1 cellular context compared by ENCODE assay signal in genomic region chr11:118907749-118908106, GRCh38.
TF ChIP-seq lines count a peak whose summit lies in the region.

No MANE protein-coding gene starts in this region.

TF ChIP-seq in SK-N-SH, 30 proteins besides CTCF, POLR2A, EP300 and RAD21 (continued from another document):
- TF ChIP-seq POLR2AphosphoS5 (IDR thresholded peaks at IDR 0.05; ENCODE audit: low read depth, low read length) (no peak), RCOR1 (IDR thresholded peaks at IDR 0.05; ENCODE audit: low read length) (0 out of 2 replicates have a peak, but pooled peaks have one; percentile 45), NFIC (IDR thresholded peaks at IDR 0.05; ENCODE audit: borderline replicate concordance) (peak; percentile 35; the same call in 1 of the 2 replicates), GATA2 (CRISPR knock-in tag; IDR thresholded peaks at IDR 0.05) (no peak), MXI1 (IDR thresholded peaks at IDR 0.05; ENCODE audit: low read depth, low read length) (0 out of 2 replicates have a peak, but pooled peaks have one; percentile 15), USF2 (IDR thresholded peaks at IDR 0.05; ENCODE audit: borderline replicate concordance, low read depth, low read length) (no peak), USF1 (IDR thresholded peaks at IDR 0.05; ENCODE audit: borderline replicate concordance, low read depth) (no peak), TCF12 (IDR thresholded peaks at IDR 0.05) (peak; percentile 92), FOXJ3 (CRISPR knock-in tag; IDR thresholded peaks at IDR 0.05) (no peak), MAX (IDR thresholded peaks at IDR 0.05; ENCODE audit: low read depth) (no peak), FOSL2 (IDR thresholded peaks at IDR 0.05; ENCODE audit: borderline replicate concordance, low read depth) (no peak)
